ENCODE assay signal across 17 cellular contexts in the genomic region with DNA sequence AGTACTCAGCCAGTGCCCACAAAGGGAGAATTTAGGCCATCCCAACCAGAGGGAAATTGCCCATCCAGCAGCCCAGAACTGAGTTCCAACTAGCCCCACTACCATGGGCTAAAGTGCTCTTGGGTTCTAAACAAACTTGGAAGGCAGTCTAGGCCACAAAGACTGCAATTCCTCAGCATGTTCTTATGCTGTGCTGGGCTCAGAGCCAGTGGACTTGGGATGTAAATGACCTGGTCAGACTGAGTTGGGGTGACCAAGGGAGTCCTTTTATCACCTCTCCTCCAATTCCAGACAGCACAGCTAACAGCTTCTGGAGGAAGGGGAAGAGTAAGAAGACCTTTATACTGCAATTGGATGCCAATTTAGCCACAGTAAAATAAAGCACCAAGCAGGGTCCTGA.
"Had no signal": no experiment of that assay in that cellular context is flagged by ENCODE, and none has a peak within 500 bp of the region (broad histone marks: within the 10 kb centered on the region; RNA-seq: fewer than 3 reads in every experiment).

No MANE protein-coding gene starts in this region.

- H3K4me1 ChIP-seq: right atrium auricular region, transverse colon had no signal

- DNase-seq: activated B cell treated with CpG ODN at 0.5 μM for 24 hours; activated CD4-positive, alpha-beta T cell treated with anti-CD3 and anti-CD28 coated beads for 48 hours; activated CD8-positive, alpha-beta T cell treated with anti-CD3 and anti-CD28 coated beads for 36 hours; activated effector memory CD4-positive, alpha-beta T cell treated with anti-CD3 and anti-CD28 coated beads, Interleukin-2, amount 50 U/mL, for 16 hours; activated T-cell treated with anti-CD3 and anti-CD28 coated beads, Interleukin-2, amount 50 U/mL, for 4 hours; left ventricle myocardium superior; mesendoderm; natural killer cell; posterior cingulate gyrus; small intestine; stimulated activated CD4-positive, alpha-beta T cell treated with anti-CD3 and anti-CD28 coated beads, Interleukin-4, amount 100 ng/mL, for 24 hours; stimulated activated naive CD4-positive, alpha-beta T cell treated with Interleukin-2 at 50 U/mL for 16 hours; substantia nigra; T-helper 2 cell; transverse colon had no signal

- H3K36me3 ChIP-seq: neutrophil, right atrium auricular region, transverse colon had no signal

- H3K27me3 ChIP-seq: neutrophil, right atrium auricular region, transverse colon had no signal

- H3K9me3 ChIP-seq: neutrophil, right atrium auricular region, transverse colon had no signal

- H3K4me3 ChIP-seq: right atrium auricular region, transverse colon had no signal

- H3K27ac ChIP-seq: neutrophil, right atrium auricular region, transverse colon had no signal
